In the genomic region with DNA sequence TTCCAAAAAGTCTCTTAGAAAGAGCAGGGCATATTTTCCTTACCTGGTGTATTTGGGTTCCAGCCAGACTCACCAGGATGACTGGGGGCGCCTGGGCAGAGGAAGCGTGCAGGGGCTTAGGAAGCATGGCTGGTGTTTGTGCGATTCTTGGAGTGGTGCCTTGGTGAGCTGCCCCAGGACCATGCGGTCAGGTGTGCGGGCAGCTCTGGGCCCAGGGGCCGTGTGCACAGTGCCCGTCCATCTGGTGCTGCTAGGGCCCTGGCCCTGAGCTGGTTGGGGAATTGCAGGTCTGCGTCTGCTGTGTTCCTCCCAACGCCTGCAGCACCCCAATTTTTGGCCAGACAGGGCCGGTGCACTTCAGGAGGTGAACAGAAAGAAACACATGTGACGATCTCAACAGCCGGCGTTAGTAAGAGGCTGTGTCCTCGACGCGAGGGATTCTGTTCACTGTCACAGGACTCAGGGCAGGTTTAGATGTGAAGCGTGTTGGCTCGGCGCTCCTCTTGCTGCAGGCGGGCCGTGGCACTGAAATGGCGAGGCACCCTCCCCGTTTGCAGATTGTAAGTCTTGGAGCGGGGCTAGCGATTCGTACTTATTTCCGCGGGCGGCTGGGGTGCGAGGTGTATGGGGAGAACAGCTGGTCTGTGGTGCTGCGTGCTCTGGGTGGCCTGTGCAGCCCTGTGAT, we compare ENCODE assay signal across 2 cellular contexts.
TF ChIP-seq lines count a peak whose summit lies in the region.

No MANE protein-coding gene starts in this region.

TF ChIP-seq in GM23338, 12 proteins besides CTCF, POLR2A, EP300 and RAD21 (continues in another document):
- no peak for TF ChIP-seq JUNB (IDR thresholded peaks at IDR 0.05; ENCODE audit: unreplicated experiment)
- TF ChIP-seq, protein P1, sequence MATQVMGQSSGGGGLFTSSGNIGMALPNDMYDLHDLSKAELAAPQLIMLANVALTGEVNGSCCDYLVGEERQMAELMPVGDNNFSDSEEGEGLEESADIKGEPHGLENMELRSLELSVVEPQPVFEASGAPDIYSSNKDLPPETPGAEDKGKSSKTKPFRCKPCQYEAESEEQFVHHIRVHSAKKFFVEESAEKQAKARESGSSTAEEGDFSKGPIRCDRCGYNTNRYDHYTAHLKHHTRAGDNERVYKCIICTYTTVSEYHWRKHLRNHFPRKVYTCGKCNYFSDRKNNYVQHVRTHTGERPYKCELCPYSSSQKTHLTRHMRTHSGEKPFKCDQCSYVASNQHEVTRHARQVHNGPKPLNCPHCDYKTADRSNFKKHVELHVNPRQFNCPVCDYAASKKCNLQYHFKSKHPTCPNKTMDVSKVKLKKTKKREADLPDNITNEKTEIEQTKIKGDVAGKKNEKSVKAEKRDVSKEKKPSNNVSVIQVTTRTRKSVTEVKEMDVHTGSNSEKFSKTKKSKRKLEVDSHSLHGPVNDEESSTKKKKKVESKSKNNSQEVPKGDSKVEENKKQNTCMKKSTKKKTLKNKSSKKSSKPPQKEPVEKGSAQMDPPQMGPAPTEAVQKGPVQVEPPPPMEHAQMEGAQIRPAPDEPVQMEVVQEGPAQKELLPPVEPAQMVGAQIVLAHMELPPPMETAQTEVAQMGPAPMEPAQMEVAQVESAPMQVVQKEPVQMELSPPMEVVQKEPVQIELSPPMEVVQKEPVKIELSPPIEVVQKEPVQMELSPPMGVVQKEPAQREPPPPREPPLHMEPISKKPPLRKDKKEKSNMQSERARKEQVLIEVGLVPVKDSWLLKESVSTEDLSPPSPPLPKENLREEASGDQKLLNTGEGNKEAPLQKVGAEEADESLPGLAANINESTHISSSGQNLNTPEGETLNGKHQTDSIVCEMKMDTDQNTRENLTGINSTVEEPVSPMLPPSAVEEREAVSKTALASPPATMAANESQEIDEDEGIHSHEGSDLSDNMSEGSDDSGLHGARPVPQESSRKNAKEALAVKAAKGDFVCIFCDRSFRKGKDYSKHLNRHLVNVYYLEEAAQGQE (IDR thresholded peaks at IDR 0.05; ENCODE audit: unreplicated experiment) = no peak
- TF ChIP-seq EZH2phosphoT487 (IDR thresholded peaks at IDR 0.05; ENCODE audit: unreplicated experiment) = no peak
- TF ChIP-seq NANOG (IDR thresholded peaks at IDR 0.05; ENCODE audit: borderline replicate concordance) = no peak
- TF ChIP-seq, protein P2, sequence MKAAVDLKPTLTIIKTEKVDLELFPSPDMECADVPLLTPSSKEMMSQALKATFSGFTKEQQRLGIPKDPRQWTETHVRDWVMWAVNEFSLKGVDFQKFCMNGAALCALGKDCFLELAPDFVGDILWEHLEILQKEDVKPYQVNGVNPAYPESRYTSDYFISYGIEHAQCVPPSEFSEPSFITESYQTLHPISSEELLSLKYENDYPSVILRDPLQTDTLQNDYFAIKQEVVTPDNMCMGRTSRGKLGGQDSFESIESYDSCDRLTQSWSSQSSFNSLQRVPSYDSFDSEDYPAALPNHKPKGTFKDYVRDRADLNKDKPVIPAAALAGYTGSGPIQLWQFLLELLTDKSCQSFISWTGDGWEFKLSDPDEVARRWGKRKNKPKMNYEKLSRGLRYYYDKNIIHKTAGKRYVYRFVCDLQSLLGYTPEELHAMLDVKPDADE (IDR thresholded peaks at IDR 0.05) = no peak
- no peak for TF ChIP-seq EZH2 (IDR thresholded peaks at IDR 0.05; ENCODE audit: low read depth, unreplicated experiment)
- TF ChIP-seq CREB1 (CRISPR knock-in tag; IDR thresholded peaks at IDR 0.05; ENCODE audit: low read depth) = no peak
- TF ChIP-seq STAT1 (IDR thresholded peaks at IDR 0.05; ENCODE audit: unreplicated experiment) = no peak
- no peak for TF ChIP-seq POLR2AphosphoS5 (IDR thresholded peaks at IDR 0.05; ENCODE audit: low read depth)
- TF ChIP-seq ZNF114 (CRISPR knock-in tag; IDR thresholded peaks at IDR 0.05) = no peak

TF ChIP-seq in H1, 55 proteins besides CTCF, POLR2A, EP300 and RAD21:
- TF ChIP-seq TEAD4 (IDR thresholded peaks at IDR 0.05; ENCODE audit: low read depth, low read length) (no peak), CHD1 (IDR thresholded peaks at IDR 0.05; ENCODE audit: low read depth, low read length) (no peak), TAF1 (IDR thresholded peaks at IDR 0.05; ENCODE audit: low read depth, low read length) (no peak), BRCA1 (IDR thresholded peaks at IDR 0.05; ENCODE audit: low read depth, low read length) (no peak), POLR2AphosphoS5 (IDR thresholded peaks at IDR 0.05; ENCODE audit: low read depth, low read length) (no peak), TCF12 (IDR thresholded peaks at IDR 0.05; ENCODE audit: low read depth, low read length) (no peak), HDAC2 (IDR thresholded peaks at IDR 0.05; ENCODE audit: borderline replicate concordance in 1 of 2, low read depth in 2 of 2, low read length in 2 of 2) (no peak), SAP30 (IDR thresholded peaks at IDR 0.05; ENCODE audit: insufficient read depth, insufficient replicate concordance, low read length) (no peak), RBBP5 (IDR thresholded peaks at IDR 0.05; ENCODE audit: borderline replicate concordance, low read depth, low read length) (no peak), PHF8 (conservative IDR thresholded peaks at IDR 0.05; ENCODE audit: low read depth, low read length) (no peak), FOSL1 (IDR thresholded peaks at IDR 0.05; ENCODE audit: insufficient read depth, low read depth, low read length) (no peak), RFX5 (IDR thresholded peaks at IDR 0.05; ENCODE audit: borderline replicate concordance, low read depth, low read length) (no peak), ASH2L (IDR thresholded peaks at IDR 0.05; ENCODE audit: low read length) (no peak), POU5F1 (IDR thresholded peaks at IDR 0.05; ENCODE audit: low read depth, low read length) (no peak), YY1 (IDR thresholded peaks at IDR 0.05; ENCODE audit: low read depth, low read length) (no peak), CHD2 (IDR thresholded peaks at IDR 0.05; ENCODE audit: low read length) (no peak), KDM5A (IDR thresholded peaks at IDR 0.05; ENCODE audit: low read length) (no peak), NANOG (IDR thresholded peaks at IDR 0.05; ENCODE audit: insufficient read depth, low read depth, low read length, poor library complexity, severe bottlenecking) (no peak)
- TF ChIP-seq, protein P3, sequence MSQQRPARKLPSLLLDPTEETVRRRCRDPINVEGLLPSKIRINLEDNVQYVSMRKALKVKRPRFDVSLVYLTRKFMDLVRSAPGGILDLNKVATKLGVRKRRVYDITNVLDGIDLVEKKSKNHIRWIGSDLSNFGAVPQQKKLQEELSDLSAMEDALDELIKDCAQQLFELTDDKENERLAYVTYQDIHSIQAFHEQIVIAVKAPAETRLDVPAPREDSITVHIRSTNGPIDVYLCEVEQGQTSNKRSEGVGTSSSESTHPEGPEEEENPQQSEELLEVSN (IDR thresholded peaks at IDR 0.05) = no peak
- TF ChIP-seq, protein P4, sequence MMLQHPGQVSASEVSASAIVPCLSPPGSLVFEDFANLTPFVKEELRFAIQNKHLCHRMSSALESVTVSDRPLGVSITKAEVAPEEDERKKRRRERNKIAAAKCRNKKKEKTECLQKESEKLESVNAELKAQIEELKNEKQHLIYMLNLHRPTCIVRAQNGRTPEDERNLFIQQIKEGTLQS (IDR thresholded peaks at IDR 0.05; ENCODE audit: insufficient read depth, low read depth, low read length) = no peak
